Comparison of ENCODE assay signal across 18 cellular contexts in the genomic region with DNA sequence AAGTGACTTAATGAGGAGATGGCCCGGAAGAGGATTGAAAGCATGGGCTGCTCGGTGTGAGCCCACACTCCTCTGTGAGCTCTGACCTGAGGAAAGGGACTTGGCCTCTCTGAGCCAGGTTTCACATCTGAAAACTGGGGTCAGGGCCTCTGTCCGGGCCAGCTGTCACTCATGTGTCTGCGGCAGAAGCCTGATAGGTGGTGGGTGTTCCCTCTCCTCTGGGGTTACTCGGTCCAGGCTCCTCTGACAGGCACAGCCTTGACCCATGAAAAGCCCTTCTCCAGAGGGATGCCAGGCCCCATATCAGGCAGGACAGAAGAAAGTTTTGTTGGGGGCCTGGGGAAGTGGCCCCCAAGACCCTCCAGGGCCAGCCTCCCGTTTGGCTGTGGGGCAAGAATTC.
DNase-seq lines count a peak whose midpoint lies in the region; ATAC-seq, FAIRE-seq and TF ChIP-seq lines count a peak whose summit lies in the region.
"Had no signal": no experiment of that assay in that cellular context is flagged by ENCODE, and none has a peak within 500 bp of the region (broad histone marks: within the 10 kb centered on the region; RNA-seq: fewer than 3 reads in every experiment).

No MANE protein-coding gene starts in this region.

- H4K20me1 ChIP-seq in neural progenitor cell (ENCODE audit: low read depth): no peaks in the 10 kb centered on the region

- intact Hi-C loops in upper lobe of right lung (cut with DNase I): no loop called here

- no peaks in the 10 kb centered on the region for H3K9me3 Mint-ChIP-seq in stimulated activated naive CD8-positive, alpha-beta T cell treated with anti-CD3 and anti-CD28 coated beads, Interleukin-15, Interleukin-2, amounts not matched to agents 100 ng/mL and 50 ng/mL, for 24 hours
- peaks cover 0 to 5% (median 0%) of the 10 kb centered on the region in 5 experiments for H3K9me3 Mint-ChIP-seq in brain
- H3K9me3 Mint-ChIP-seq in neural progenitor cell: no peaks in the 10 kb centered on the region
- H3K9me3 Mint-ChIP-seq: CD8-positive, alpha-beta T cell had no signal

- peak overlapping the region; percentile 45 for H3K27ac Mint-ChIP-seq in stimulated activated naive CD8-positive, alpha-beta T cell treated with anti-CD3 and anti-CD28 coated beads, Interleukin-15, Interleukin-2, amounts not matched to agents 100 ng/mL and 50 ng/mL, for 24 hours
- H3K27ac Mint-ChIP-seq in brain (peak overlapping the region in 3 of 5 experiments; percentile 52 to 77 (median 76)), neural progenitor cell (peak overlapping the region; percentile 25)
- H3K27ac Mint-ChIP-seq: CD8-positive, alpha-beta T cell had no signal

- no peak for DNase-seq in stimulated activated naive CD8-positive, alpha-beta T cell treated with anti-CD3 and anti-CD28 coated beads, Interleukin-15, Interleukin-2, amounts not matched to agents 100 U/mL and 50 U/mL, for 24 hours
- DNase-seq in neural progenitor cell (ENCODE audit: low spot score): no peak
- no peak for DNase-seq in upper lobe of right lung
- DNase-seq in H54 (ENCODE audit: insufficient read length, low spot score): no peak
- DNase-seq in RPMI8226: no peak
- DNase-seq: CD8-positive, alpha-beta T cell; GF-D8; KG1; NCI-H1092; NCI-H1694 treated with DMSO at 0.1 percent for 48 hours; NCI-H446 treated with DMSO at 0.1 percent for 48 hours; NCI-H748 treated with DMSO at 0.1 percent for 48 hours; PC-9; SHP77 had no signal

- no peaks in the 10 kb centered on the region for H3K79me2 ChIP-seq in neural progenitor cell (ENCODE audit: low read depth)

- FAIRE-seq in H54 (lab: Jason Lieb, UNC): no peak
- FAIRE-seq: GM19239, HTR-8/SVneo had no signal

- no peak overlapping the region for H3K4me3 Mint-ChIP-seq in stimulated activated naive CD8-positive, alpha-beta T cell treated with anti-CD3 and anti-CD28 coated beads, Interleukin-15, Interleukin-2, amounts not matched to agents 100 ng/mL and 50 ng/mL, for 24 hours
- H3K4me3 Mint-ChIP-seq in brain (no peak overlapping the region), neural progenitor cell (no peak overlapping the region)
- H3K4me3 Mint-ChIP-seq: CD8-positive, alpha-beta T cell had no signal

- no peak overlapping the region for H3K9ac ChIP-seq in neural progenitor cell

- H3K36me3 Mint-ChIP-seq in stimulated activated naive CD8-positive, alpha-beta T cell treated with anti-CD3 and anti-CD28 coated beads, Interleukin-15, Interleukin-2, amounts not matched to agents 100 ng/mL and 50 ng/mL, for 24 hours (ENCODE audit: low read depth): no peaks in the 10 kb centered on the region
- H3K36me3 Mint-ChIP-seq in brain: no peaks in the 10 kb centered on the region
- no peaks in the 10 kb centered on the region for H3K36me3 Mint-ChIP-seq in neural progenitor cell
- H3K36me3 Mint-ChIP-seq: CD8-positive, alpha-beta T cell had no signal

- no peak overlapping the region for H3K4me2 ChIP-seq in neural progenitor cell
- H3K4me2 ChIP-seq: PC-9 had no signal

- TF ChIP-seq CTCF in brain (conservative IDR thresholded peaks at IDR 0.05): no peak
- TF ChIP-seq CTCF in neural progenitor cell (IDR thresholded peaks at IDR 0.05): no peak
- TF ChIP-seq CTCF in upper lobe of right lung (IDR thresholded peaks at IDR 0.05): no peak

- H3K4me1 ChIP-seq in neural progenitor cell: peaks cover 19% of the 10 kb centered on the region
- peaks cover 26% of the 10 kb centered on the region for H3K4me1 ChIP-seq in upper lobe of right lung

- H3K27me3 Mint-ChIP-seq in stimulated activated naive CD8-positive, alpha-beta T cell treated with anti-CD3 and anti-CD28 coated beads, Interleukin-15, Interleukin-2, amounts not matched to agents 100 ng/mL and 50 ng/mL, for 24 hours: no peaks in the 10 kb centered on the region
- H3K27me3 Mint-ChIP-seq in brain: peaks cover 5% of the 10 kb centered on the region
- H3K27me3 Mint-ChIP-seq in neural progenitor cell (ENCODE audit: insufficient read depth, low read depth): peaks cover 11% of the 10 kb centered on the region

- H3K9me3 ChIP-seq in neural progenitor cell (ENCODE audit: low read depth): no peaks in the 10 kb centered on the region
- H3K9me3 ChIP-seq in upper lobe of right lung: no peaks in the 10 kb centered on the region

- H3K4me1 Mint-ChIP-seq in stimulated activated naive CD8-positive, alpha-beta T cell treated with anti-CD3 and anti-CD28 coated beads, Interleukin-15, Interleukin-2, amounts not matched to agents 100 ng/mL and 50 ng/mL, for 24 hours (ENCODE audit: low read depth): peaks cover 51% of the 10 kb centered on the region
- H3K4me1 Mint-ChIP-seq in brain (peaks cover 73% of the 10 kb centered on the region), neural progenitor cell (peaks cover 48% of the 10 kb centered on the region)

- H3K27ac ChIP-seq in neural progenitor cell (no peak overlapping the region), upper lobe of right lung (no peak overlapping the region)
- H3K27ac ChIP-seq: PC-9 had no signal

- no peak for TF ChIP-seq POLR2A in H54 (IDR thresholded peaks at IDR 0.05; ENCODE audit: low read depth, low read length)

- H3K4me3 ChIP-seq in neural progenitor cell: no peak overlapping the region
- no peak overlapping the region for H3K4me3 ChIP-seq in upper lobe of right lung
- H3K4me3 ChIP-seq: PC-9 had no signal

- H3K27me3 ChIP-seq in neural progenitor cell: no peaks in the 10 kb centered on the region
- H3K27me3 ChIP-seq in upper lobe of right lung: no peaks in the 10 kb centered on the region

- no peaks in the 10 kb centered on the region for H3F3A ChIP-seq in neural progenitor cell (ENCODE audit: low read depth)

- H3K36me3 ChIP-seq in neural progenitor cell: no peaks in the 10 kb centered on the region
- H3K36me3 ChIP-seq in upper lobe of right lung: no peaks in the 10 kb centered on the region

- no peak for ATAC-seq in stimulated activated naive CD8-positive, alpha-beta T cell treated with anti-CD3 and anti-CD28 coated beads, Interleukin-15, Interleukin-2, amounts not matched to agents 100 U/mL and 50 U/mL, for 24 hours
- no peak for ATAC-seq in upper lobe of right lung
- ATAC-seq: CD8-positive, alpha-beta T cell had no signal

- H2AFZ ChIP-seq in neural progenitor cell (replicated peaks): no peak overlapping the region
- H2AFZ ChIP-seq: PC-9 had no signal

Comparison
In these comparisons a context has a peak if more than half of its experiments do, and no peak if none do; other contexts are left out.
1. H3K27ac Mint-ChIP-seq: peak in every context shown above with its lines; median percentile 76 in brain; 45 in stimulated activated naive CD8-positive, alpha-beta T cell treated with anti-CD3 and anti-CD28 coated beads, Interleukin-15, Interleukin-2, amounts not matched to agents 100 ng/mL and 50 ng/mL, for 24 hours; 25 in neural progenitor cell.